Comparison of ENCODE assay signal across 2 cellular contexts in genomic region chr7:30660331-30661255, GRCh38.
TF ChIP-seq lines count a peak whose summit lies in the region.

No MANE protein-coding gene starts in this region.

TF ChIP-seq in SK-N-SH, 30 proteins besides CTCF, POLR2A, EP300 and RAD21 (continued from another document):
- TF ChIP-seq IRF3 (IDR thresholded peaks at IDR 0.05; ENCODE audit: low read depth, low read length) (no peak), RCOR1 (IDR thresholded peaks at IDR 0.05; ENCODE audit: low read length) (no peak), FOXM1 (IDR thresholded peaks at IDR 0.05; ENCODE audit: low read depth) (no peak)
TF ChIP-seq in SK-N-SH: peak in this region for 0.

TF ChIP-seq in SK-N-SH treated with all-trans-retinoic acid at 6 μM for 48 hours, 23 proteins besides CTCF, POLR2A, EP300 and RAD21:
- TF ChIP-seq CREB5 (CRISPR knock-in tag; IDR thresholded peaks at IDR 0.05; ENCODE audit: low read depth) (no peak), OSR1 (CRISPR knock-in tag; IDR thresholded peaks at IDR 0.05) (no peak), ZFP30 (CRISPR knock-in tag; IDR thresholded peaks at IDR 0.05) (no peak), SNAI2 (CRISPR knock-in tag; IDR thresholded peaks at IDR 0.05) (no peak), BACH2 (CRISPR knock-in tag; IDR thresholded peaks at IDR 0.05; ENCODE audit: borderline replicate concordance) (no peak), ARNTL (CRISPR knock-in tag; IDR thresholded peaks at IDR 0.05; ENCODE audit: borderline replicate concordance, low read depth) (no peak), CSRNP3 (CRISPR knock-in tag; IDR thresholded peaks at IDR 0.05) (no peak), RARB (CRISPR knock-in tag; IDR thresholded peaks at IDR 0.05) (no peak), ESRRG (CRISPR knock-in tag; IDR thresholded peaks at IDR 0.05) (no peak), TOX (CRISPR knock-in tag; IDR thresholded peaks at IDR 0.05; ENCODE audit: borderline replicate concordance) (no peak), TCF4 (CRISPR knock-in tag; IDR thresholded peaks at IDR 0.05; ENCODE audit: borderline replicate concordance) (no peak), PPARA (CRISPR knock-in tag; IDR thresholded peaks at IDR 0.05; ENCODE audit: borderline replicate concordance) (no peak), ZNF565 (CRISPR knock-in tag; conservative IDR thresholded peaks at IDR 0.05; ENCODE audit: low read depth) (no peak), ISL1 (CRISPR knock-in tag; IDR thresholded peaks at IDR 0.05) (no peak), ZNF70 (CRISPR knock-in tag; IDR thresholded peaks at IDR 0.05) (no peak), ZNF8 (CRISPR knock-in tag; IDR thresholded peaks at IDR 0.05) (no peak), POU6F1 (CRISPR knock-in tag; IDR thresholded peaks at IDR 0.05; ENCODE audit: borderline replicate concordance, low read depth) (no peak), PATZ1 (CRISPR knock-in tag; IDR thresholded peaks at IDR 0.05; ENCODE audit: borderline replicate concordance) (no peak), CSDC2 (CRISPR knock-in tag; IDR thresholded peaks at IDR 0.05) (no peak)
